Comparison of ENCODE assay signal across 1 cellular context in genomic region chr7:7968544-7969305, GRCh38.
A peak's percentile ranks its signal among the peaks of the same experiment; 100 is the strongest.
TF ChIP-seq lines count a peak whose summit lies in the region.

GLCCI1 (plus strand) TSS chr7:7968796; CDS start chr7:7969351, 555 bp downstream.

TF ChIP-seq in HepG2, 621 proteins besides CTCF, POLR2A, EP300 and RAD21 (continued from another document and continues in another):
- TF ChIP-seq, protein P1, sequence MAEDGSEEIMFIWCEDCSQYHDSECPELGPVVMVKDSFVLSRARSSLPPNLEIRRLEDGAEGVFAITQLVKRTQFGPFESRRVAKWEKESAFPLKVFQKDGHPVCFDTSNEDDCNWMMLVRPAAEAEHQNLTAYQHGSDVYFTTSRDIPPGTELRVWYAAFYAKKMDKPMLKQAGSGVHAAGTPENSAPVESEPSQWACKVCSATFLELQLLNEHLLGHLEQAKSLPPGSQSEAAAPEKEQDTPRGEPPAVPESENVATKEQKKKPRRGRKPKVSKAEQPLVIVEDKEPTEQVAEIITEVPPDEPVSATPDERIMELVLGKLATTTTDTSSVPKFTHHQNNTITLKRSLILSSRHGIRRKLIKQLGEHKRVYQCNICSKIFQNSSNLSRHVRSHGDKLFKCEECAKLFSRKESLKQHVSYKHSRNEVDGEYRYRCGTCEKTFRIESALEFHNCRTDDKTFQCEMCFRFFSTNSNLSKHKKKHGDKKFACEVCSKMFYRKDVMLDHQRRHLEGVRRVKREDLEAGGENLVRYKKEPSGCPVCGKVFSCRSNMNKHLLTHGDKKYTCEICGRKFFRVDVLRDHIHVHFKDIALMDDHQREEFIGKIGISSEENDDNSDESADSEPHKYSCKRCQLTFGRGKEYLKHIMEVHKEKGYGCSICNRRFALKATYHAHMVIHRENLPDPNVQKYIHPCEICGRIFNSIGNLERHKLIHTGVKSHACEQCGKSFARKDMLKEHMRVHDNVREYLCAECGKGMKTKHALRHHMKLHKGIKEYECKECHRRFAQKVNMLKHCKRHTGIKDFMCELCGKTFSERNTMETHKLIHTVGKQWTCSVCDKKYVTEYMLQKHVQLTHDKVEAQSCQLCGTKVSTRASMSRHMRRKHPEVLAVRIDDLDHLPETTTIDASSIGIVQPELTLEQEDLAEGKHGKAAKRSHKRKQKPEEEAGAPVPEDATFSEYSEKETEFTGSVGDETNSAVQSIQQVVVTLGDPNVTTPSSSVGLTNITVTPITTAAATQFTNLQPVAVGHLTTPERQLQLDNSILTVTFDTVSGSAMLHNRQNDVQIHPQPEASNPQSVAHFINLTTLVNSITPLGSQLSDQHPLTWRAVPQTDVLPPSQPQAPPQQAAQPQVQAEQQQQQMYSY (CRISPR knock-in tag; IDR thresholded peaks at IDR 0.05), result no peak
- peak; percentile 78 for TF ChIP-seq PHF8 (CRISPR knock-in tag; IDR thresholded peaks at IDR 0.05)
- TF ChIP-seq ZNF225 (CRISPR knock-in tag; IDR thresholded peaks at IDR 0.05), result no peak
- TF ChIP-seq DNMT3B (CRISPR knock-in tag; conservative IDR thresholded peaks at IDR 0.05), result no peak
- TF ChIP-seq NFIB (CRISPR knock-in tag; IDR thresholded peaks at IDR 0.05; ENCODE audit: borderline replicate concordance), result no peak
- no peak for TF ChIP-seq ZNF576 (CRISPR knock-in tag; IDR thresholded peaks at IDR 0.05)
- peak; percentile 57 for TF ChIP-seq YY1 (IDR thresholded peaks at IDR 0.05; ENCODE audit: insufficient read depth, insufficient replicate concordance, low read depth, low read length)
- TF ChIP-seq ETV6 (CRISPR knock-in tag; conservative IDR thresholded peaks at IDR 0.05), result peak; percentile 40; the same call in 1 of the 2 replicates
- no peak for TF ChIP-seq TAF15 (IDR thresholded peaks at IDR 0.05; ENCODE audit: low read depth, low read length, poor library complexity, severe bottlenecking)
- no peak for TF ChIP-seq TBL1XR1 (IDR thresholded peaks at IDR 0.05; ENCODE audit: borderline replicate concordance, low read length, partially characterized antibody)
- no peak for TF ChIP-seq PITX1 (CRISPR knock-in tag; IDR thresholded peaks at IDR 0.05)
- TF ChIP-seq, protein P2, sequence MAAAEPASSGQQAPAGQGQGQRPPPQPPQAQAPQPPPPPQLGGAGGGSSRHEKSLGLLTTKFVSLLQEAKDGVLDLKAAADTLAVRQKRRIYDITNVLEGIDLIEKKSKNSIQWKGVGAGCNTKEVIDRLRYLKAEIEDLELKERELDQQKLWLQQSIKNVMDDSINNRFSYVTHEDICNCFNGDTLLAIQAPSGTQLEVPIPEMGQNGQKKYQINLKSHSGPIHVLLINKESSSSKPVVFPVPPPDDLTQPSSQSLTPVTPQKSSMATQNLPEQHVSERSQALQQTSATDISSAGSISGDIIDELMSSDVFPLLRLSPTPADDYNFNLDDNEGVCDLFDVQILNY (CRISPR knock-in tag; conservative IDR thresholded peaks at IDR 0.05), result 0 out of 2 replicates have a peak, but pooled peaks have one; percentile 35
- no peak for TF ChIP-seq SIX1 (CRISPR knock-in tag; IDR thresholded peaks at IDR 0.05; ENCODE audit: borderline replicate concordance)
- TF ChIP-seq ARID5B (CRISPR knock-in tag; IDR thresholded peaks at IDR 0.05), result no peak; the same call in 1 of the 2 replicates
- no peak for TF ChIP-seq SAFB2 (CRISPR knock-in tag; IDR thresholded peaks at IDR 0.05; ENCODE audit: borderline replicate concordance, low read depth)
- no peak for TF ChIP-seq FIP1L1 (IDR thresholded peaks at IDR 0.05; ENCODE audit: borderline replicate concordance, insufficient read depth, low read depth, low read length)
- TF ChIP-seq ZNF34 (CRISPR knock-in tag; IDR thresholded peaks at IDR 0.05; ENCODE audit: borderline replicate concordance), result no peak
- TF ChIP-seq ZNF446 (CRISPR knock-in tag; IDR thresholded peaks at IDR 0.05), result no peak
- TF ChIP-seq ZNF543 (CRISPR knock-in tag; IDR thresholded peaks at IDR 0.05), result peak; percentile 61; the same call in 1 of the 2 replicates
- no peak for TF ChIP-seq ZNF280B (CRISPR knock-in tag; IDR thresholded peaks at IDR 0.05; ENCODE audit: borderline replicate concordance)
- no peak for TF ChIP-seq ZNF550 (CRISPR knock-in tag; IDR thresholded peaks at IDR 0.05; ENCODE audit: borderline replicate concordance)
- TF ChIP-seq REXO4 (CRISPR knock-in tag; IDR thresholded peaks at IDR 0.05; ENCODE audit: borderline replicate concordance), result no peak
- TF ChIP-seq ZFP37 (CRISPR knock-in tag; IDR thresholded peaks at IDR 0.05; ENCODE audit: borderline replicate concordance), result peak; percentile 61
- no peak; the same call in 1 of the 2 replicates for TF ChIP-seq ZBTB1 (CRISPR knock-in tag; IDR thresholded peaks at IDR 0.05; ENCODE audit: borderline replicate concordance)
- TF ChIP-seq NFE2L1 (CRISPR knock-in tag; IDR thresholded peaks at IDR 0.05; ENCODE audit: borderline replicate concordance), result no peak
- TF ChIP-seq JDP2 (CRISPR knock-in tag; IDR thresholded peaks at IDR 0.05; ENCODE audit: borderline replicate concordance), result no peak
- TF ChIP-seq MTF2 (CRISPR knock-in tag; IDR thresholded peaks at IDR 0.05; ENCODE audit: borderline replicate concordance), result no peak
- no peak for TF ChIP-seq SNAI1 (CRISPR knock-in tag; IDR thresholded peaks at IDR 0.05; ENCODE audit: borderline replicate concordance)
- TF ChIP-seq SMAD3 (CRISPR knock-in tag; IDR thresholded peaks at IDR 0.05), result 0 out of 2 replicates have a peak, but pooled peaks have one; percentile 20
- no peak for TF ChIP-seq ZBTB40 (IDR thresholded peaks at IDR 0.05)
- peak; percentile 67 for TF ChIP-seq ZBTB40 (CRISPR knock-in tag; IDR thresholded peaks at IDR 0.05)
- TF ChIP-seq, protein P3, sequence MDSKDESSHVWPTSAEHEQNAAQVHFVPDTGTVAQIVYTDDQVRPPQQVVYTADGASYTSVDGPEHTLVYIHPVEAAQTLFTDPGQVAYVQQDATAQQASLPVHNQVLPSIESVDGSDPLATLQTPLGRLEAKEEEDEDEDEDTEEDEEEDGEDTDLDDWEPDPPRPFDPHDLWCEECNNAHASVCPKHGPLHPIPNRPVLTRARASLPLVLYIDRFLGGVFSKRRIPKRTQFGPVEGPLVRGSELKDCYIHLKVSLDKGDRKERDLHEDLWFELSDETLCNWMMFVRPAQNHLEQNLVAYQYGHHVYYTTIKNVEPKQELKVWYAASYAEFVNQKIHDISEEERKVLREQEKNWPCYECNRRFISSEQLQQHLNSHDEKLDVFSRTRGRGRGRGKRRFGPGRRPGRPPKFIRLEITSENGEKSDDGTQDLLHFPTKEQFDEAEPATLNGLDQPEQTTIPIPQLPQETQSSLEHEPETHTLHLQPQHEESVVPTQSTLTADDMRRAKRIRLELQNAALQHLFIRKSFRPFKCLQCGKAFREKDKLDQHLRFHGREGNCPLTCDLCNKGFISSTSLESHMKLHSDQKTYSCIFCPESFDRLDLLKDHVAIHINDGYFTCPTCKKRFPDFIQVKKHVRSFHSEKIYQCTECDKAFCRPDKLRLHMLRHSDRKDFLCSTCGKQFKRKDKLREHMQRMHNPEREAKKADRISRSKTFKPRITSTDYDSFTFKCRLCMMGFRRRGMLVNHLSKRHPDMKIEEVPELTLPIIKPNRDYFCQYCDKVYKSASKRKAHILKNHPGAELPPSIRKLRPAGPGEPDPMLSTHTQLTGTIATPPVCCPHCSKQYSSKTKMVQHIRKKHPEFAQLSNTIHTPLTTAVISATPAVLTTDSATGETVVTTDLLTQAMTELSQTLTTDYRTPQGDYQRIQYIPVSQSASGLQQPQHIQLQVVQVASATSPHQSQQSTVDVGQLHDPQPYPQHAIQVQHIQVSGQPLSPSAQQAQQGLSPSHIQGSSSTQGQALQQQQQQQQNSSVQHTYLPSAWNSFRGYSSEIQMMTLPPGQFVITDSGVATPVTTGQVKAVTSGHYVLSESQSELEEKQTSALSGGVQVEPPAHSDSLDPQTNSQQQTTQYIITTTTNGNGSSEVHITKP (CRISPR knock-in tag; IDR thresholded peaks at IDR 0.05; ENCODE audit: low read depth), result no peak
- peak; percentile 75; the same call in 1 of the 2 replicates for TF ChIP-seq ZNF138 (CRISPR knock-in tag; IDR thresholded peaks at IDR 0.05; ENCODE audit: low read depth)
- no peak for TF ChIP-seq ZNF780A (CRISPR knock-in tag; IDR thresholded peaks at IDR 0.05)
